In the genomic region with DNA sequence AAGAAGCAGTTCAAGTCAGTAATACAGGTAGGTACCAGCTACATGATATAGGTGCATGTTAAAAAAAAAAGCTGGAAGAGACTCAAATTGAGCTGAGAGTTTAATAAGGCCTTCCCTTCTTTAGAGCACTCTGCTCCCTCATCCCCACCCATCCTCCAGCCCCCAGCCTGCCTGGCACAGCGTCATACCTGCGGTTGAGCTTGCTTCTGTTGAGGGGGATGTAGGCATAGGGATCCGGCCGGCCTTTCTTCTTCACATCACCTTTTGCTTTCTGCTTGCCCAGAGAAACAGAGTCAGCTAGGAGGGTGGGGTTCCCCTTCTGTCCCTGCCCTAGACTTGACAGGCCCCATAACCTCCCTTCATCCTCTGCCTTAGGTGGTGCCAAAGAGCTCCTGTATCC, we compare ENCODE assay signal across 14 cellular contexts. TPM values are rescaled to one million over a fixed set of nuclear protein-coding genes. Genes with fewer than 3 reads are reported as not detected.
DNase-seq lines count a peak whose midpoint lies in the region; ATAC-seq and TF ChIP-seq lines count a peak whose summit lies in the region.
"Had no signal": no experiment of that assay in that cellular context is flagged by ENCODE, and none has a peak within 500 bp of the region (broad histone marks: within the 10 kb centered on the region; RNA-seq: fewer than 3 reads in every experiment).

No MANE protein-coding gene starts in this region.

- H3K4me3 Mint-ChIP-seq in natural killer cell (no peak overlapping the region), glutamatergic neuron (ENCODE audit: unreplicated experiment) (no peak overlapping the region)
- no peak overlapping the region for H3K4me3 Mint-ChIP-seq in natural killer cell treated with Interleukin-12 subunit alpha and Interleukin-12 subunit beta and Interleukin-15 and Interleukin-18, amount 100 ng/mL, for 72 hours
- no peak overlapping the region for H3K4me3 Mint-ChIP-seq in dendritic cell treated with granulocyte-macrophage colony-stimulating factor and Interleukin-4, amounts not matched to agents 40 ng/mL and 50 ng/mL, for 4 days
- H3K4me3 Mint-ChIP-seq: CD4-positive, alpha-beta T cell had no signal

- intact Hi-C loops in natural killer cell (cut with micrococcal nuclease), result no loop called here
- intact Hi-C loops in dendritic cell treated with granulocyte-macrophage colony-stimulating factor and Interleukin-4, amounts not matched to agents 40 ng/mL and 50 ng/mL, for 4 days (cut with micrococcal nuclease), result no loop called here
- intact Hi-C loops in spleen (cut with DNase I; ENCODE audit: low total_unique reads), result no loop called here

- peaks cover 10 to 60% (median 21%) of the 10 kb centered on the region in 6 donors for H3K4me1 ChIP-seq in spleen
- H3K4me1 ChIP-seq: Caco-2, HAP-1 had no signal

- H3K9me3 ChIP-seq in spleen, result no peaks in the 10 kb centered on the region
- H3K9me3 ChIP-seq: Caco-2, HAP-1 had no signal

- no peaks in the 10 kb centered on the region for H3K27me3 ChIP-seq in spleen (replicated peaks in 1 of 7)

- H3K4me1 Mint-ChIP-seq in natural killer cell, result peaks cover 17% of the 10 kb centered on the region in 2 donors
- peaks cover 14 to 15% of the 10 kb centered on the region in 2 donors for H3K4me1 Mint-ChIP-seq in natural killer cell treated with Interleukin-12 subunit alpha and Interleukin-12 subunit beta and Interleukin-15 and Interleukin-18, amount 100 ng/mL, for 72 hours (ENCODE audit: low read depth in 2 of 2)
- H3K4me1 Mint-ChIP-seq in dendritic cell treated with granulocyte-macrophage colony-stimulating factor and Interleukin-4, amounts not matched to agents 40 ng/mL and 50 ng/mL, for 4 days (ENCODE audit: low read depth), result peaks cover 91% of the 10 kb centered on the region
- peaks cover 14% of the 10 kb centered on the region for H3K4me1 Mint-ChIP-seq in glutamatergic neuron (ENCODE audit: low read depth, unreplicated experiment)

- DNase-seq in natural killer cell (no peak), spleen (peak; percentile 66), glutamatergic neuron (no peak)
- DNase-seq in natural killer cell treated with Interleukin-12 subunit alpha and Interleukin-12 subunit beta and Interleukin-15 and Interleukin-18, amount 100 ng/mL, for 72 hours (ENCODE audit: low spot score), result no peak
- DNase-seq in stimulated activated CD4-positive, alpha-beta T cell treated with anti-CD3 and anti-CD28 coated beads, Interleukin-1b, Interleukin-23, amount 100 ng/mL, for 48 hours, result no peak
- DNase-seq: 8988T; C1 segment of cervical spinal cord; Caco-2; CD4-positive, alpha-beta T cell; GM23248 had no signal

- H3K27me3 Mint-ChIP-seq in natural killer cell (ENCODE audit: low read depth in 2 of 2), result no peaks in the 10 kb centered on the region
- H3K27me3 Mint-ChIP-seq in natural killer cell treated with Interleukin-12 subunit alpha and Interleukin-12 subunit beta and Interleukin-15 and Interleukin-18, amount 100 ng/mL, for 72 hours, result no peaks in the 10 kb centered on the region
- no peaks in the 10 kb centered on the region for H3K27me3 Mint-ChIP-seq in dendritic cell treated with granulocyte-macrophage colony-stimulating factor and Interleukin-4, amounts not matched to agents 40 ng/mL and 50 ng/mL, for 4 days
- peaks cover 8% of the 10 kb centered on the region for H3K27me3 Mint-ChIP-seq in glutamatergic neuron (ENCODE audit: unreplicated experiment)
- H3K27me3 Mint-ChIP-seq: CD4-positive, alpha-beta T cell had no signal

- 89 to 100% (median 96%) methylated on average over 4 of the region's 4 CpGs for WGBS in spleen, 5 donors

- H3K36me3 Mint-ChIP-seq in natural killer cell, result no peaks in the 10 kb centered on the region
- no peaks in the 10 kb centered on the region for H3K36me3 Mint-ChIP-seq in natural killer cell treated with Interleukin-12 subunit alpha and Interleukin-12 subunit beta and Interleukin-15 and Interleukin-18, amount 100 ng/mL, for 72 hours
- peaks cover 61% of the 10 kb centered on the region for H3K36me3 Mint-ChIP-seq in dendritic cell treated with granulocyte-macrophage colony-stimulating factor and Interleukin-4, amounts not matched to agents 40 ng/mL and 50 ng/mL, for 4 days (ENCODE audit: low read depth)
- no peaks in the 10 kb centered on the region for H3K36me3 Mint-ChIP-seq in glutamatergic neuron (ENCODE audit: unreplicated experiment)

- TF ChIP-seq CTCF in natural killer cell (IDR thresholded peaks at IDR 0.05), result no peak
- TF ChIP-seq CTCF in spleen (IDR thresholded peaks at IDR 0.05 in 8 of 11, conservative IDR thresholded peaks at IDR 0.05 in 3 of 11), result no peak
- no peak for TF ChIP-seq CTCF in glutamatergic neuron (IDR thresholded peaks at IDR 0.05; ENCODE audit: partially characterized antibody, unreplicated experiment)

- H3K36me3 ChIP-seq in spleen, result peaks cover 0 to 78% (median 29%) of the 10 kb centered on the region in 6 donors

- TF ChIP-seq POLR2A in spleen (IDR thresholded peaks at IDR 0.05), result no peak

- H3K9me3 Mint-ChIP-seq in natural killer cell, result no peaks in the 10 kb centered on the region
- H3K9me3 Mint-ChIP-seq in natural killer cell treated with Interleukin-12 subunit alpha and Interleukin-12 subunit beta and Interleukin-15 and Interleukin-18, amount 100 ng/mL, for 72 hours, result no peaks in the 10 kb centered on the region
- no peaks in the 10 kb centered on the region for H3K9me3 Mint-ChIP-seq in dendritic cell treated with granulocyte-macrophage colony-stimulating factor and Interleukin-4, amounts not matched to agents 40 ng/mL and 50 ng/mL, for 4 days
- H3K9me3 Mint-ChIP-seq in glutamatergic neuron (ENCODE audit: unreplicated experiment), result peaks cover 2% of the 10 kb centered on the region
- H3K9me3 Mint-ChIP-seq: CD4-positive, alpha-beta T cell had no signal

- H3K27ac Mint-ChIP-seq in natural killer cell, result peak overlapping the region; percentile 51 to 67
- peak overlapping the region in 1 of 2 donors; percentile 84 for H3K27ac Mint-ChIP-seq in natural killer cell treated with Interleukin-12 subunit alpha and Interleukin-12 subunit beta and Interleukin-15 and Interleukin-18, amount 100 ng/mL, for 72 hours
- H3K27ac Mint-ChIP-seq in dendritic cell treated with granulocyte-macrophage colony-stimulating factor and Interleukin-4, amounts not matched to agents 40 ng/mL and 50 ng/mL, for 4 days, result peak overlapping the region; percentile 72
- H3K27ac Mint-ChIP-seq in glutamatergic neuron (ENCODE audit: unreplicated experiment), result no peak overlapping the region
- H3K27ac Mint-ChIP-seq: CD4-positive, alpha-beta T cell had no signal

- peak overlapping the region in 2 of 8 donors; percentile 89 to 96 for H3K27ac ChIP-seq in spleen
- H3K27ac ChIP-seq: GM23248, HL-60 had no signal

- H3K4me3 ChIP-seq in spleen, result no peak overlapping the region
- H3K4me3 ChIP-seq: GM23248, HAP-1 had no signal

- no peak for ATAC-seq in natural killer cell
- no peak for ATAC-seq in natural killer cell treated with Interleukin-12 subunit alpha and Interleukin-12 subunit beta and Interleukin-15 and Interleukin-18, amount 100 ng/mL, for 72 hours
- ATAC-seq in GM19455 (IDR thresholded peaks at IDR 0.05; ENCODE audit: unreplicated experiment), result no peak

RNA-seq across cellular contexts. Expression of gene FRAT2, which starts 23.8 kb away (rescaled TPM):
- total RNA-seq in natural killer cell (10 to 100 TPM; 18.7 to 23.4 (median 22.2) TPM), spleen (10 to 100 TPM; 28.3 to 75.6 (median 46.3) TPM), glutamatergic neuron (ENCODE audit: unreplicated experiment) (15.9 TPM)
- 1 to 10 TPM; 7.1 to 8.7 TPM for total RNA-seq in natural killer cell treated with Interleukin-12 subunit alpha and Interleukin-12 subunit beta and Interleukin-15 and Interleukin-18, amount 100 ng/mL, for 72 hours
- polyA plus RNA-seq in spleen, result 10 to 100 TPM; 12.3 to 19.9 (median 14.3) TPM

RNA-seq across cellular contexts. Expression of gene FRAT1, which starts 39.3 kb away (rescaled TPM):
- total RNA-seq in natural killer cell, result 10 to 100 TPM; 26.0 to 45.0 (median 32.1) TPM
- total RNA-seq in natural killer cell treated with Interleukin-12 subunit alpha and Interleukin-12 subunit beta and Interleukin-15 and Interleukin-18, amount 100 ng/mL, for 72 hours, result 1 to 10 TPM; 2.4 to 3.0 TPM
- total RNA-seq in spleen, result 10 to 100 TPM; 13.3 to 27.2 (median 21.5) TPM
- polyA plus RNA-seq in spleen, result 1 to 10 TPM; 6.0 to 7.8 (median 7.7) TPM
- 10.0 TPM for total RNA-seq in glutamatergic neuron (ENCODE audit: unreplicated experiment)

RNA-seq across cellular contexts. Expression of gene RRP12, which starts 42.8 kb away (rescaled TPM):
- 100 to 1,000 TPM in 1 of 3 donors, 10 to 100 TPM in 2; 60.1 to 234 (median 79.2) TPM for total RNA-seq in natural killer cell
- 100 to 1,000 TPM in 1 of 2 donors, 10 to 100 TPM in 1; 40.1 to 100 TPM for total RNA-seq in natural killer cell treated with Interleukin-12 subunit alpha and Interleukin-12 subunit beta and Interleukin-15 and Interleukin-18, amount 100 ng/mL, for 72 hours
- total RNA-seq in spleen, result 10 to 100 TPM; 13.4 to 51.4 (median 24.6) TPM
- polyA plus RNA-seq in spleen, result 10 to 100 TPM; 12.3 to 30.3 (median 25.1) TPM
- total RNA-seq in glutamatergic neuron (ENCODE audit: unreplicated experiment), result 26.8 TPM
